8 cellular contexts compared by ENCODE assay signal in genomic region chr5:11182441-11183080, GRCh38.
DNase-seq lines count a peak whose midpoint lies in the region; ATAC-seq and TF ChIP-seq lines count a peak whose summit lies in the region.

No MANE protein-coding gene starts in this region.

- no peak for TF ChIP-seq POLR2A in gastroesophageal sphincter (IDR thresholded peaks at IDR 0.05)

- no peak overlapping the region for H3K27ac ChIP-seq in gastroesophageal sphincter

- H3K27me3 ChIP-seq in H7 (ENCODE audit: control insufficient read depth, insufficient read depth, low read length) (no peaks in the 10 kb centered on the region), gastroesophageal sphincter (no peaks in the 10 kb centered on the region)

- H3K9me3 ChIP-seq in gastroesophageal sphincter, result no peaks in the 10 kb centered on the region

- H3K27ac Mint-ChIP-seq in chondrocyte (ENCODE audit: unreplicated experiment) (no peak overlapping the region), neural crest cell (ENCODE audit: unreplicated experiment) (no peak overlapping the region)
- no peak overlapping the region for H3K27ac Mint-ChIP-seq in activated T-cell treated with anti-CD3 and anti-CD28 coated beads, Interleukin-2, amount 50 U/mL, for 72 hours

- TF ChIP-seq EP300 in gastroesophageal sphincter (IDR thresholded peaks at IDR 0.05), result no peak

- H3K9me3 Mint-ChIP-seq in chondrocyte (ENCODE audit: low read depth), result peaks cover 6% of the 10 kb centered on the region
- peaks cover 3% of the 10 kb centered on the region for H3K9me3 Mint-ChIP-seq in neural crest cell
- H3K9me3 Mint-ChIP-seq in activated T-cell treated with anti-CD3 and anti-CD28 coated beads, Interleukin-2, amount 50 U/mL, for 72 hours, result peaks cover 0 to 2% of the 10 kb centered on the region in 2 donors

- 53 to 64% methylated on average over 3 of the region's 3 CpGs for WGBS in gastroesophageal sphincter (ENCODE audit: low coverage in 1 of 2), 2 donors

- ATAC-seq in gastroesophageal sphincter, result no peak
- ATAC-seq in activated T-cell treated with anti-CD3 and anti-CD28 coated beads, Interleukin-2, amount 50 U/mL, for 72 hours (replicated peaks in 1 of 2), result no peak

- H3K36me3 Mint-ChIP-seq in chondrocyte (ENCODE audit: low read depth), result no peaks in the 10 kb centered on the region
- no peaks in the 10 kb centered on the region for H3K36me3 Mint-ChIP-seq in neural crest cell (ENCODE audit: low read depth)
- no peaks in the 10 kb centered on the region for H3K36me3 Mint-ChIP-seq in activated T-cell treated with anti-CD3 and anti-CD28 coated beads, Interleukin-2, amount 50 U/mL, for 72 hours (ENCODE audit: insufficient read depth in 2 of 2)

- DNase-seq in DMS 273 treated with DMSO at 0.1 percent for 48 hours (lab: John Stamatoyannopoulos, UW) (peak; percentile 31), H7 (peak; percentile 60), NCI-H446 (lab: John Stamatoyannopoulos, UW) (peak; percentile 78 to 81), chondrocyte (ENCODE audit: low spot score) (no peak), neural crest cell (ENCODE audit: low read depth, low spot score) (peak; percentile 18)
- DNase-seq in activated T-cell treated with anti-CD3 and anti-CD28 coated beads, Interleukin-2, amount 50 U/mL, for 72 hours, result no peak
- DNase-seq in activated T-cell treated with anti-CD3 and anti-CD28 coated beads, Interleukin-2, amount 50 U/mL, for 1 hour, result no peak

- H3K4me1 Mint-ChIP-seq in chondrocyte (ENCODE audit: low read depth) (no peaks in the 10 kb centered on the region), neural crest cell (peaks cover 4% of the 10 kb centered on the region)
- peaks cover 6% of the 10 kb centered on the region for H3K4me1 Mint-ChIP-seq in activated T-cell treated with anti-CD3 and anti-CD28 coated beads, Interleukin-2, amount 50 U/mL, for 72 hours (ENCODE audit: low read depth)

- no peaks in the 10 kb centered on the region for H3K36me3 ChIP-seq in H7 (replicated peaks; ENCODE audit: control insufficient read depth, insufficient read depth, low read length)
- H3K36me3 ChIP-seq in gastroesophageal sphincter, result no peaks in the 10 kb centered on the region

- H3K4me1 ChIP-seq in gastroesophageal sphincter, result no peaks in the 10 kb centered on the region

- TF ChIP-seq CTCF in chondrocyte (IDR thresholded peaks at IDR 0.05) (peak; percentile 87), neural crest cell (conservative IDR thresholded peaks at IDR 0.05) (peak; percentile 71), gastroesophageal sphincter (IDR thresholded peaks at IDR 0.05) (peak in 1 of 4 experiments; percentile 24)

- H3K27me3 Mint-ChIP-seq in chondrocyte (ENCODE audit: low read depth) (peaks cover 12% of the 10 kb centered on the region), neural crest cell (ENCODE audit: low read depth) (no peaks in the 10 kb centered on the region)
- peaks cover 12% of the 10 kb centered on the region for H3K27me3 Mint-ChIP-seq in activated T-cell treated with anti-CD3 and anti-CD28 coated beads, Interleukin-2, amount 50 U/mL, for 72 hours (ENCODE audit: low read depth)

- H3K4me3 Mint-ChIP-seq in chondrocyte (ENCODE audit: unreplicated experiment), result no peak overlapping the region
- no peak overlapping the region for H3K4me3 Mint-ChIP-seq in neural crest cell
- no peak overlapping the region for H3K4me3 Mint-ChIP-seq in activated T-cell treated with anti-CD3 and anti-CD28 coated beads, Interleukin-2, amount 50 U/mL, for 72 hours

- H3K4me3 ChIP-seq in H7 (ENCODE audit: insufficient read depth, low read depth, low read length) (no peak overlapping the region), gastroesophageal sphincter (no peak overlapping the region)

Comparison
In these comparisons a context has a peak if more than half of its experiments do, and no peak if none do; other contexts are left out.
1. DNase-seq: peak in DMS 273 treated with DMSO at 0.1 percent for 48 hours (single experiment), H7 (single experiment), NCI-H446 (2 of 2) and neural crest cell (single experiment); none in chondrocyte (single experiment), activated T-cell treated with anti-CD3 and anti-CD28 coated beads, Interleukin-2, amount 50 U/mL, for 72 hours (0 of 2) and activated T-cell treated with anti-CD3 and anti-CD28 coated beads, Interleukin-2, amount 50 U/mL, for 1 hour (single experiment).